ENCODE assay signal across 1 cellular context in genomic region chr20:15440249-15440820, GRCh38.
A peak's percentile ranks its signal among the peaks of the same experiment; 100 is the strongest.
TF ChIP-seq lines count a peak whose summit lies in the region.

No MANE protein-coding gene starts in this region.

TF ChIP-seq in H1, 55 proteins besides CTCF, POLR2A, EP300 and RAD21:
- TF ChIP-seq E2F6 (IDR thresholded peaks at IDR 0.05) (0 out of 2 replicates have a peak, but pooled peaks have one; percentile 11), RFX5 (IDR thresholded peaks at IDR 0.05; ENCODE audit: borderline replicate concordance, low read depth, low read length) (no peak)
